ENCODE assay signal across 8 cellular contexts in the genomic region with DNA sequence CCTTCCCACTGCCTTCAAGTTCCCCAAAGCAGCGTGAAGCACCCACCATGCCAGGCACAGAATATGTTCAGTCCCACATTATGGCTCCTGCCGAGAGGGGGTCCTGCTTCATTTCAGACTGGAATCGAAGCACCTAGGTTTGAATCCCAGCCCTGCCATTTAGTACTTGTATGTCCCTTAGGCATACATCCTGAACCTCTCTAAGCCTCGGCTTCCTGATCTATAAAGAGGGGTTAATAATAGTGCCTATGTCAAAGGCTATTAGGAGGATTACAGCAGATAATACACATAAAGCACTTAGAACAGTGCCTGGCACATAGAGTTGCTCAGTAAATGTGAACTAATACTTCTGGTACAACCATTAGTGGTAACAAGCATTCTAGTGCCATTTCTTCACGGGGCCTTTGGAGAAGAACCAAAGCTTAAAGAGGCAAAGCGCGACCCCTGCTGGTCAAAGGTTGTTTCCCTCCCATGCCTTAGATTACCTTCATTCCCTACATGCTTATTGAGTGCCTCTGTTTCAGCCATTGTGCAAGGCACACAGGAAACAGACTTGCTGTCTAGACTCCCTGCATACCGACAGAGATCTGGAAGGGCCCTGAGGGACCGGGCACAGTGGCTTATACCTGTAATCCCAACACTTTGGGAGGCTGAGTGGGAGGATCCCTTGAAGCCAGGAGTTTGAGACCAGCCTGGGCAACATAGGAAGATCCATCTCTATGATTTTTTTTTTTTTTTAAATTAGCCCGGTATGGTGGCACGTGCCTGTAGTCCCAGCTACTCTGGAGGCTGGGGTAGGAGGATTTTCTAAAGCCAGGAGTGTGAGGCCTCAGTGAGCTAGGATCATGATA.
DNase-seq lines count a peak whose midpoint lies in the region; ATAC-seq and FAIRE-seq lines count a peak whose summit lies in the region.

No MANE protein-coding gene starts in this region.

- ATAC-seq in GM18502 (IDR thresholded peaks at IDR 0.05; ENCODE audit: poor library complexity, unreplicated experiment) (peak; percentile 55), HG03135 (IDR thresholded peaks at IDR 0.05; ENCODE audit: unreplicated experiment) (peak; percentile 54)

- FAIRE-seq in A204.1 (lab: Jason Lieb, UNC), result peak; percentile 93

- DNase-seq in NCI-H345 (lab: John Stamatoyannopoulos, UW) (peak; percentile 88), kidney glomerular epithelial cell (lab: John Stamatoyannopoulos, UW) (peak; percentile 83)
- DNase-seq in activated CD4-positive, CD25-positive, alpha-beta regulatory T cell (lab: John Stamatoyannopoulos, UW), result peak; percentile 48 to 74 (median 58)
- DNase-seq in central memory CD4-positive, alpha-beta T cell, result peak; percentile 60
- peak; percentile 77 for DNase-seq in stimulated activated CD4-positive, alpha-beta T cell treated with anti-CD3 and anti-CD28 coated beads, Interleukin-1b, Interleukin-23, amount 100 ng/mL, for 48 hours

Comparison
In these comparisons a context has a peak if more than half of its experiments do, and no peak if none do; other contexts are left out.
1. Peak in every context shown above with its lines: DNase-seq and ATAC-seq.